Comparison of ENCODE assay signal across 7 cellular contexts in genomic region chr1:1058088-1058905, GRCh38. TPM values are rescaled to one million over a fixed set of nuclear protein-coding genes. Genes with fewer than 3 reads are reported as not detected.
A peak's percentile ranks its signal among the peaks of the same experiment; 100 is the strongest.
DNase-seq lines count a peak whose midpoint lies in the region; ATAC-seq and TF ChIP-seq lines count a peak whose summit lies in the region.
"Had no signal": no experiment of that assay in that cellular context is flagged by ENCODE, and none has a peak within 500 bp of the region (broad histone marks: within the 10 kb centered on the region; RNA-seq: fewer than 3 reads in every experiment).

No MANE protein-coding gene starts in this region.

- no peaks in the 10 kb centered on the region for H3K36me3 ChIP-seq in neural cell (ENCODE audit: insufficient read depth, low read length)

- H3K36me3 Mint-ChIP-seq in activated T-cell treated with anti-CD3 and anti-CD28 coated beads, Interleukin-2, amount 50 U/mL, for 72 hours (ENCODE audit: insufficient read depth in 2 of 2): peaks cover 0 to 16% of the 10 kb centered on the region in 2 donors

- TF ChIP-seq CTCF in neural cell (IDR thresholded peaks at IDR 0.05; ENCODE audit: poor library complexity, severe bottlenecking) (no peak), foreskin fibroblast (IDR thresholded peaks at IDR 0.05; ENCODE audit: low read depth, low read length) (no peak)

- peaks cover 23% of the 10 kb centered on the region for H3K27me3 ChIP-seq in neural cell (ENCODE audit: insufficient read depth, low read depth, low read length)

- no peaks in the 10 kb centered on the region for H4K20me1 ChIP-seq in neural cell (ENCODE audit: insufficient read depth)

- no peaks in the 10 kb centered on the region for H3K9me3 Mint-ChIP-seq in activated T-cell treated with anti-CD3 and anti-CD28 coated beads, Interleukin-2, amount 50 U/mL, for 72 hours

- H3F3A ChIP-seq in neural cell (ENCODE audit: insufficient read depth, low read length, poor library complexity, severe bottlenecking): no peaks in the 10 kb centered on the region

- DNase-seq in activated T-cell treated with anti-CD3 and anti-CD28 coated beads, Interleukin-2, amount 50 U/mL, for 72 hours: no peak
- DNase-seq in HPDE6-E6E7 (ENCODE audit: extremely low spot score): no peak
- DNase-seq in foreskin fibroblast: no peak
- DNase-seq in amygdala (lab: John Stamatoyannopoulos, UW): no peak

- H3K27ac ChIP-seq in neural cell (ENCODE audit: low read length): no peak overlapping the region
- H3K27ac ChIP-seq: gastroesophageal sphincter had no signal

- H3K27ac Mint-ChIP-seq in activated T-cell treated with anti-CD3 and anti-CD28 coated beads, Interleukin-2, amount 50 U/mL, for 72 hours: peak overlapping the region; percentile 16

- H3K4me3 Mint-ChIP-seq in activated T-cell treated with anti-CD3 and anti-CD28 coated beads, Interleukin-2, amount 50 U/mL, for 72 hours: peak overlapping the region; percentile 73 to 91

- no peaks in the 10 kb centered on the region for H3K9me3 ChIP-seq in neural cell (ENCODE audit: low read length)
- H3K9me3 ChIP-seq: gastroesophageal sphincter had no signal

- H3K27me3 Mint-ChIP-seq in activated T-cell treated with anti-CD3 and anti-CD28 coated beads, Interleukin-2, amount 50 U/mL, for 72 hours (ENCODE audit: low read depth): peaks cover 11% of the 10 kb centered on the region

- peak overlapping the region; percentile 63 for H3K4me3 ChIP-seq in neural cell (ENCODE audit: low read length)
- H3K4me3 ChIP-seq in foreskin fibroblast (ENCODE audit: low read depth in 1 of 2, low read length in 2 of 2): peak overlapping the region in 1 of 2 donors; percentile 53

- no peak overlapping the region for H3K4me2 ChIP-seq in neural cell (ENCODE audit: low read length)

- TF ChIP-seq EP300 in neural cell (conservative IDR thresholded peaks at IDR 0.05; ENCODE audit: poor library complexity, severe bottlenecking): no peak

- no peak for TF ChIP-seq RAD21 in neural cell (conservative IDR thresholded peaks at IDR 0.05)

- no peaks in the 10 kb centered on the region for H3K79me2 ChIP-seq in neural cell (replicated peaks; ENCODE audit: insufficient read depth, low read length)

- no peak overlapping the region for H3K9ac ChIP-seq in neural cell (ENCODE audit: low read length)

- H3K9me2 ChIP-seq in neural cell (ENCODE audit: insufficient read depth, low read length): no peaks in the 10 kb centered on the region

- peaks cover 32% of the 10 kb centered on the region for H3K4me1 Mint-ChIP-seq in activated T-cell treated with anti-CD3 and anti-CD28 coated beads, Interleukin-2, amount 50 U/mL, for 72 hours (ENCODE audit: low read depth)

- ATAC-seq in HG02973 (IDR thresholded peaks at IDR 0.05; ENCODE audit: unreplicated experiment): peak; percentile 2
- no peak for ATAC-seq in activated T-cell treated with anti-CD3 and anti-CD28 coated beads, Interleukin-2, amount 50 U/mL, for 72 hours (replicated peaks in 1 of 2)

- H2AFZ ChIP-seq in neural cell (ENCODE audit: low read depth, low read length): no peak overlapping the region

TF ChIP-seq in neural cell, 6 proteins besides CTCF, POLR2A, EP300 and RAD21:
- TF ChIP-seq EZH2 (IDR thresholded peaks at IDR 0.05; ENCODE audit: borderline replicate concordance, insufficient read depth, low read length, poor library complexity, severe bottlenecking): no peak
- TF ChIP-seq, protein P1, sequence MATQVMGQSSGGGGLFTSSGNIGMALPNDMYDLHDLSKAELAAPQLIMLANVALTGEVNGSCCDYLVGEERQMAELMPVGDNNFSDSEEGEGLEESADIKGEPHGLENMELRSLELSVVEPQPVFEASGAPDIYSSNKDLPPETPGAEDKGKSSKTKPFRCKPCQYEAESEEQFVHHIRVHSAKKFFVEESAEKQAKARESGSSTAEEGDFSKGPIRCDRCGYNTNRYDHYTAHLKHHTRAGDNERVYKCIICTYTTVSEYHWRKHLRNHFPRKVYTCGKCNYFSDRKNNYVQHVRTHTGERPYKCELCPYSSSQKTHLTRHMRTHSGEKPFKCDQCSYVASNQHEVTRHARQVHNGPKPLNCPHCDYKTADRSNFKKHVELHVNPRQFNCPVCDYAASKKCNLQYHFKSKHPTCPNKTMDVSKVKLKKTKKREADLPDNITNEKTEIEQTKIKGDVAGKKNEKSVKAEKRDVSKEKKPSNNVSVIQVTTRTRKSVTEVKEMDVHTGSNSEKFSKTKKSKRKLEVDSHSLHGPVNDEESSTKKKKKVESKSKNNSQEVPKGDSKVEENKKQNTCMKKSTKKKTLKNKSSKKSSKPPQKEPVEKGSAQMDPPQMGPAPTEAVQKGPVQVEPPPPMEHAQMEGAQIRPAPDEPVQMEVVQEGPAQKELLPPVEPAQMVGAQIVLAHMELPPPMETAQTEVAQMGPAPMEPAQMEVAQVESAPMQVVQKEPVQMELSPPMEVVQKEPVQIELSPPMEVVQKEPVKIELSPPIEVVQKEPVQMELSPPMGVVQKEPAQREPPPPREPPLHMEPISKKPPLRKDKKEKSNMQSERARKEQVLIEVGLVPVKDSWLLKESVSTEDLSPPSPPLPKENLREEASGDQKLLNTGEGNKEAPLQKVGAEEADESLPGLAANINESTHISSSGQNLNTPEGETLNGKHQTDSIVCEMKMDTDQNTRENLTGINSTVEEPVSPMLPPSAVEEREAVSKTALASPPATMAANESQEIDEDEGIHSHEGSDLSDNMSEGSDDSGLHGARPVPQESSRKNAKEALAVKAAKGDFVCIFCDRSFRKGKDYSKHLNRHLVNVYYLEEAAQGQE (IDR thresholded peaks at IDR 0.05; ENCODE audit: borderline replicate concordance): no peak
- no peak for TF ChIP-seq TAF1 (IDR thresholded peaks at IDR 0.05; ENCODE audit: low read depth)
- no peak for TF ChIP-seq MXI1 (conservative IDR thresholded peaks at IDR 0.05; ENCODE audit: poor library complexity, severe bottlenecking)
- TF ChIP-seq POLR2AphosphoS5 (IDR thresholded peaks at IDR 0.05): no peak
- no peak for TF ChIP-seq SMC3 (conservative IDR thresholded peaks at IDR 0.05; ENCODE audit: poor library complexity)

RNA-seq across cellular contexts. Expression of gene RNF223, which starts 15.8 kb away (rescaled TPM):
- under 1 TPM in 1 of 2 donors, not detected in 1; 0.12 TPM for total RNA-seq in activated T-cell treated with anti-CD3 and anti-CD28 coated beads, Interleukin-2, amount 50 U/mL, for 72 hours
- polyA plus RNA-seq in neural cell: not detected in 2 replicates
- not detected in 2 replicates for polyA minus RNA-seq in neural cell

RNA-seq across cellular contexts. Expression of gene AGRN, which starts 38.4 kb away (rescaled TPM):
- total RNA-seq in activated T-cell treated with anti-CD3 and anti-CD28 coated beads, Interleukin-2, amount 50 U/mL, for 72 hours: 100 to 1,000 TPM in 1 of 2 donors, 10 to 100 TPM in 1; 69.0 to 112 TPM
- 104 and 106 TPM in 2 replicates for polyA plus RNA-seq in neural cell
- 131 and 169 TPM in 2 replicates for polyA minus RNA-seq in neural cell

RNA-seq across cellular contexts. Expression of gene ISG15, which starts 45.0 kb away (rescaled TPM):
- 100 to 1,000 TPM in 1 of 2 donors, 10 to 100 TPM in 1; 81.0 to 197 TPM for total RNA-seq in activated T-cell treated with anti-CD3 and anti-CD28 coated beads, Interleukin-2, amount 50 U/mL, for 72 hours
- polyA plus RNA-seq in neural cell: 3.0 and 8.0 TPM in 2 replicates
- 1.9 and 4.9 TPM in 2 replicates for polyA minus RNA-seq in neural cell

RNA-seq across cellular contexts. Expression of gene C1orf159, which starts 57.6 kb away (rescaled TPM):
- 10 to 100 TPM; 18.0 to 18.6 TPM for total RNA-seq in activated T-cell treated with anti-CD3 and anti-CD28 coated beads, Interleukin-2, amount 50 U/mL, for 72 hours
- 31.5 and 52.6 TPM in 2 replicates for polyA plus RNA-seq in neural cell
- polyA minus RNA-seq in neural cell: 18.6 and 20.7 TPM in 2 replicates

RNA-seq across cellular contexts. Expression of gene HES4, which starts 58.4 kb away (rescaled TPM):
- 1 to 10 TPM; 7.8 to 9.9 TPM for total RNA-seq in activated T-cell treated with anti-CD3 and anti-CD28 coated beads, Interleukin-2, amount 50 U/mL, for 72 hours
- polyA plus RNA-seq in neural cell: 196 and 204 TPM in 2 replicates
- polyA minus RNA-seq in neural cell: 24.3 and 24.4 TPM in 2 replicates
